ENCODE assay signal across 8 cellular contexts in genomic region chr16:56519459-56520250, GRCh38. TPM values are rescaled to one million over a fixed set of nuclear protein-coding genes. Genes with fewer than 3 reads are reported as not detected.
DNase-seq lines count a peak whose midpoint lies in the region; ATAC-seq and TF ChIP-seq lines count a peak whose summit lies in the region.

Gene BBS2 (minus strand): TSS chr16:56520024. CDS start chr16:56519862, 162 bp downstream.

- peak within 1 kb of the TSS; percentile 72 to 94 (median 88) for H3K27ac Mint-ChIP-seq in naive B cell
- peak within 1 kb of the TSS; percentile 53 for H3K27ac Mint-ChIP-seq in stimulated activated effector memory CD8-positive, alpha-beta T cell treated with anti-CD3 and anti-CD28 coated beads, Interleukin-12 subunit alpha, Interleukin-12 subunit beta, amount 100 ng/mL, for 72 hours

- H3K4me2 ChIP-seq in DOHH2 (ENCODE audit: low read length): peak within 1 kb of the TSS; percentile 77

- H3K9me3 ChIP-seq in DOHH2 (ENCODE audit: control insufficient read depth, insufficient read depth, low read length) (no peaks in the 10 kb centered on the region), KOPT-K1 (ENCODE audit: insufficient read depth, low read length, poor library complexity, severe bottlenecking) (no peaks in the 10 kb centered on the region)

- H3K27ac ChIP-seq in DOHH2 (ENCODE audit: low read depth, low read length) (peak within 1 kb of the TSS; percentile 38), KOPT-K1 (ENCODE audit: low read depth, low read length, poor library complexity, severe bottlenecking) (peak within 1 kb of the TSS; percentile 60)

- no peaks in the 10 kb centered on the region for H3F3A ChIP-seq in DOHH2 (ENCODE audit: control insufficient read depth, insufficient read depth)

- H3K4me1 ChIP-seq in DOHH2 (ENCODE audit: control insufficient read depth, low read length): peaks cover 17% of the 10 kb centered on the region

- peaks cover 0 to 1% (median 0%) of the 10 kb centered on the region in 7 donors for H3K9me3 Mint-ChIP-seq in naive B cell
- no peaks in the 10 kb centered on the region for H3K9me3 Mint-ChIP-seq in stimulated activated effector memory CD8-positive, alpha-beta T cell treated with anti-CD3 and anti-CD28 coated beads, Interleukin-12 subunit alpha, Interleukin-12 subunit beta, amount 100 ng/mL, for 72 hours

- peak within 1 kb of the TSS; percentile 96 for H3K4me3 ChIP-seq in DOHH2 (ENCODE audit: low read length)

- no peaks in the 10 kb centered on the region for H3K36me3 Mint-ChIP-seq in naive B cell
- H3K36me3 Mint-ChIP-seq in stimulated activated effector memory CD8-positive, alpha-beta T cell treated with anti-CD3 and anti-CD28 coated beads, Interleukin-12 subunit alpha, Interleukin-12 subunit beta, amount 100 ng/mL, for 72 hours: peaks cover 9% of the 10 kb centered on the region

- H3K36me3 ChIP-seq in DOHH2 (ENCODE audit: control insufficient read depth, low read length) (no peaks in the 10 kb centered on the region; the same call in 1 of the 2 replicates), KOPT-K1 (ENCODE audit: insufficient read depth, low read length) (no peaks in the 10 kb centered on the region)

- DNase-seq in RPMI7951 (ENCODE audit: low read depth) (peak; percentile 80), fibroblast of gingiva (ENCODE audit: low read depth) (peak; percentile 77), naive B cell (peak; percentile 90)
- DNase-seq in activated T-helper 1 cell treated with anti-CD3 and anti-CD28 coated beads, Interleukin-2, amount 50 U/mL, for 16 hours (ENCODE audit: low read depth in 1 of 2, low spot score in 1 of 2): peak; percentile 87 to 88
- peak; percentile 89 to 95 for DNase-seq in stimulated activated effector memory CD8-positive, alpha-beta T cell treated with anti-CD3 and anti-CD28 coated beads, Interleukin-12 subunit alpha, Interleukin-12 subunit beta, amount 100 ng/mL, for 72 hours (ENCODE audit: low spot score in 2 of 2)

- H3K4me1 Mint-ChIP-seq in naive B cell: peaks cover 21 to 35% (median 34%) of the 10 kb centered on the region in 3 donors
- peaks cover 28% of the 10 kb centered on the region for H3K4me1 Mint-ChIP-seq in stimulated activated effector memory CD8-positive, alpha-beta T cell treated with anti-CD3 and anti-CD28 coated beads, Interleukin-12 subunit alpha, Interleukin-12 subunit beta, amount 100 ng/mL, for 72 hours

- peaks cover 5% of the 10 kb centered on the region; the same call in 1 of the 2 replicates for H3K79me2 ChIP-seq in DOHH2 (ENCODE audit: control insufficient read depth, low read length)

- no peaks in the 10 kb centered on the region for H3K9me2 ChIP-seq in DOHH2 (replicated peaks; ENCODE audit: control insufficient read depth, low read length)

- no peaks in the 10 kb centered on the region for H4K20me1 ChIP-seq in DOHH2 (ENCODE audit: control insufficient read depth, insufficient read depth, low read depth, low read length)

- H3K4me3 Mint-ChIP-seq in naive B cell: peak within 1 kb of the TSS; percentile 82 to 92 (median 86)
- peak within 1 kb of the TSS; percentile 73 for H3K4me3 Mint-ChIP-seq in stimulated activated effector memory CD8-positive, alpha-beta T cell treated with anti-CD3 and anti-CD28 coated beads, Interleukin-12 subunit alpha, Interleukin-12 subunit beta, amount 100 ng/mL, for 72 hours

- H3K27me3 ChIP-seq in DOHH2 (ENCODE audit: control insufficient read depth, low read length): no peaks in the 10 kb centered on the region

- peak; percentile 24 for TF ChIP-seq CTCF in DOHH2 (IDR thresholded peaks at IDR 0.05; ENCODE audit: low read depth, low read length, poor library complexity, severe bottlenecking)

- peaks cover 0 to 5% (median 0%) of the 10 kb centered on the region in 3 donors for H3K27me3 Mint-ChIP-seq in naive B cell

- ATAC-seq in GM21825 (IDR thresholded peaks at IDR 0.05; ENCODE audit: unreplicated experiment) (peak; percentile 88), naive B cell (ENCODE audit: low read depth in 2 of 2) (peak; percentile 84 to 85)
- peak; percentile 87 for ATAC-seq in stimulated activated effector memory CD8-positive, alpha-beta T cell treated with anti-CD3 and anti-CD28 coated beads, Interleukin-12 subunit alpha, Interleukin-12 subunit beta, amount 100 ng/mL, for 72 hours

RNA-seq across cellular contexts. Expression of gene BBS2, which starts in this region (rescaled TPM):
- 41.6 and 44.3 TPM in 2 replicates for total RNA-seq in RPMI7951 (2014; rRNA removed; shearing (Covaris generic))
- 10 to 100 TPM in 5 of 6 donors, 1 to 10 TPM in 1; 9.8 to 28.8 (median 17.7) TPM for polyA plus RNA-seq in naive B cell (ENCODE audit: low read depth in 6 of 6)

Comparison
In these comparisons a context has a peak if more than half of its experiments do, and no peak if none do; other contexts are left out.
1. Peak in every context shown above with its lines: DNase-seq, ATAC-seq, H3K4me3 ChIP-seq and H3K27ac ChIP-seq.